Comparison of ENCODE assay signal across 14 cellular contexts in the genomic region with DNA sequence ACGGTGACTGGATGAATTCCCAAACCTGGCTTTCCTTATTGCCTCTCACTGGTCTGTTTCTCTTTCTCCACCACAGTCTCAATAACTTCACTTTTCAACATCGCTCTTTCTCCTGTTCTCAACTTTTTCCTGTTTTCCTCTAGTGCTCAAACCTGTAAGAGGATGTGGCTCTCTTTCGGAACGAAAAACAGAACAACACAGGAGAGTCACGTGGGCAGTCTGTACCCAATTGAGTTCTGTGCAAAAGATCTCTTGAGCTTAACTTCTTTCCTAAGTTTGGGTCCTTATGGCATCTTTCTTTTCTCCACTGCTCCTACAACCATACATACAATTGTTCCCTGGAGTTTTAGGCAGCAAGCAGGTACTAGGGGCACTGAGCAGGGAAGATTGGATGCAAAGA. TPM values are rescaled to one million over a fixed set of nuclear protein-coding genes. Genes with fewer than 3 reads are reported as not detected.
DNase-seq lines count a peak whose midpoint lies in the region; ATAC-seq lines count a peak whose summit lies in the region.
"Had no signal": no experiment of that assay in that cellular context is flagged by ENCODE, and none has a peak within 500 bp of the region (broad histone marks: within the 10 kb centered on the region; RNA-seq: fewer than 3 reads in every experiment).

No MANE protein-coding gene starts in this region.

- H4K8ac ChIP-seq in trophoblast cell (ENCODE audit: low read depth, low read length) = peak overlapping the region; percentile 58

- H2AFZ ChIP-seq in trophoblast cell (ENCODE audit: insufficient read depth, low read length, poor library complexity) = peak overlapping the region; percentile 45

- peak overlapping the region; percentile 50 for H4K91ac ChIP-seq in trophoblast cell (ENCODE audit: low read depth, low read length)

- H2BK5ac ChIP-seq in trophoblast cell (ENCODE audit: low read depth, low read length, poor library complexity) = peak overlapping the region; percentile 89

- peak; percentile 43 for ATAC-seq in activated CD4-positive, alpha-beta T cell treated with anti-CD3 and anti-CD28 coated beads for 36 hours
- ATAC-seq in HG02763 (IDR thresholded peaks at IDR 0.05; ENCODE audit: unreplicated experiment) = peak; percentile 45
- no peak for ATAC-seq in activated naive CD8-positive, alpha-beta T cell treated with anti-CD3 and anti-CD28 coated beads, Interleukin-2, amount 50 U/mL, for 24 hours
- no peak for ATAC-seq in HG02870 (IDR thresholded peaks at IDR 0.05; ENCODE audit: unreplicated experiment)

- H3K4me1 Mint-ChIP-seq in activated CD4-positive, alpha-beta T cell treated with anti-CD3 and anti-CD28 coated beads for 36 hours = peaks cover 33% of the 10 kb centered on the region
- H3K4me1 Mint-ChIP-seq in activated naive CD8-positive, alpha-beta T cell treated with anti-CD3 and anti-CD28 coated beads, Interleukin-2, amount 50 U/mL, for 24 hours = peaks cover 44% of the 10 kb centered on the region

- H4K12ac ChIP-seq in trophoblast cell (ENCODE audit: low read depth, low read length) = no peak overlapping the region

- peaks cover 9 to 20% of the 10 kb centered on the region in 2 experiments for H3K4me1 ChIP-seq in trophoblast cell (ENCODE audit: control insufficient read depth in 1 of 2, insufficient read depth in 2 of 2, low read length in 2 of 2)
- H3K4me1 ChIP-seq: Peyer's patch had no signal

- CTCF ChIA-PET in activated CD4-positive, alpha-beta T cell treated with anti-CD3 and anti-CD28 coated beads for 36 hours (lab: Charles Lee) = interaction anchor here (0.9 kb wide), 1 partner anchor 25 kb away, joined by 6 read pairs; no protein-coding TSS in a partner anchor

- H3K9me3 Mint-ChIP-seq in activated CD4-positive, alpha-beta T cell treated with anti-CD3 and anti-CD28 coated beads for 36 hours (ENCODE audit: low read depth) = no peaks in the 10 kb centered on the region
- no peaks in the 10 kb centered on the region for H3K9me3 Mint-ChIP-seq in activated naive CD8-positive, alpha-beta T cell treated with anti-CD3 and anti-CD28 coated beads, Interleukin-2, amount 50 U/mL, for 24 hours

- no CpG with 5 or more reads among the region's 5 CpGs for WGBS in trophoblast cell (ENCODE audit: extremely low coverage, insufficient coverage, insufficient read length)

- H3K27ac Mint-ChIP-seq in activated CD4-positive, alpha-beta T cell treated with anti-CD3 and anti-CD28 coated beads for 36 hours = peak overlapping the region; percentile 22
- H3K27ac Mint-ChIP-seq in activated naive CD8-positive, alpha-beta T cell treated with anti-CD3 and anti-CD28 coated beads, Interleukin-2, amount 50 U/mL, for 24 hours = peak overlapping the region; percentile 69
- H3K27ac Mint-ChIP-seq: stimulated activated naive B cell treated with anti-CD40 and anti-IgM and Interleukin-4, amounts not matched to agents 10 μg/mL and 1 μg/mL and 100 μg/mL, for 72 hours had no signal

- H3K27me3 Mint-ChIP-seq in activated CD4-positive, alpha-beta T cell treated with anti-CD3 and anti-CD28 coated beads for 36 hours = no peaks in the 10 kb centered on the region
- H3K27me3 Mint-ChIP-seq in activated naive CD8-positive, alpha-beta T cell treated with anti-CD3 and anti-CD28 coated beads, Interleukin-2, amount 50 U/mL, for 24 hours = no peaks in the 10 kb centered on the region

- intact Hi-C loops in activated CD4-positive, alpha-beta T cell treated with anti-CD3 and anti-CD28 coated beads for 36 hours (cut with DNase I, micrococcal nuclease) = no loop called here

- peaks cover 18% of the 10 kb centered on the region for H3K79me1 ChIP-seq in trophoblast cell (ENCODE audit: low read length)

- H3K18ac ChIP-seq in trophoblast cell (ENCODE audit: low read length) = no peak overlapping the region

- H3K36me3 ChIP-seq in trophoblast cell (ENCODE audit: control insufficient read depth in 1 of 2, insufficient read depth in 2 of 2, low read length in 2 of 2) = no peaks in the 10 kb centered on the region
- H3K36me3 ChIP-seq: Peyer's patch had no signal

- no peak overlapping the region for H3K14ac ChIP-seq in trophoblast cell (ENCODE audit: low read length)

- H3K36me3 Mint-ChIP-seq in activated CD4-positive, alpha-beta T cell treated with anti-CD3 and anti-CD28 coated beads for 36 hours (ENCODE audit: low read depth) = no peaks in the 10 kb centered on the region
- no peaks in the 10 kb centered on the region for H3K36me3 Mint-ChIP-seq in activated naive CD8-positive, alpha-beta T cell treated with anti-CD3 and anti-CD28 coated beads, Interleukin-2, amount 50 U/mL, for 24 hours (ENCODE audit: low read depth)
- H3K36me3 Mint-ChIP-seq: stimulated activated naive B cell treated with anti-CD40 and anti-IgM and Interleukin-4, amounts not matched to agents 10 μg/mL and 1 μg/mL and 100 μg/mL, for 72 hours had no signal

- peak overlapping the region; percentile 91 for H2BK12ac ChIP-seq in trophoblast cell (ENCODE audit: low read length)

- no peaks in the 10 kb centered on the region for H3K9me3 ChIP-seq in trophoblast cell (ENCODE audit: insufficient read depth, low read depth, low read length)
- H3K9me3 ChIP-seq: Peyer's patch had no signal

- POLR2A ChIA-PET in activated CD4-positive, alpha-beta T cell treated with anti-CD3 and anti-CD28 coated beads for 36 hours (lab: Charles Lee) = no interaction called here

- H3K4me3 ChIP-seq in trophoblast cell (ENCODE audit: low read depth, low read length) = no peak overlapping the region
- H3K4me3 ChIP-seq: Peyer's patch had no signal

- no peak overlapping the region for H3K23ac ChIP-seq in trophoblast cell (ENCODE audit: low read length)

- H3K27me3 ChIP-seq in trophoblast cell (ENCODE audit: insufficient read depth, low read length) = no peaks in the 10 kb centered on the region
- H3K27me3 ChIP-seq: Peyer's patch had no signal

- peak overlapping the region; percentile 11 for H3K4me2 ChIP-seq in trophoblast cell (ENCODE audit: low read length)

- no peak for DNase-seq in activated CD4-positive, alpha-beta T cell treated with anti-CD3 and anti-CD28 coated beads for 36 hours
- no peak for DNase-seq in activated CD4-positive, alpha-beta T cell treated with anti-CD3 and anti-CD28 coated beads, Interleukin-2, amount 50 U/mL, for 4 hours
- DNase-seq in activated naive CD8-positive, alpha-beta T cell treated with anti-CD3 and anti-CD28 coated beads, Interleukin-2, amount 50 U/mL, for 24 hours = no peak
- DNase-seq in trophoblast cell (no peak), EL (no peak), NCI-H2029 (lab: John Stamatoyannopoulos, UW) (no peak)
- DNase-seq: DMS53; KG1; stimulated activated naive B cell treated with anti-CD40 and anti-IgM and Interleukin-4, amounts not matched to agents 10 μg/mL and 1 μg/mL and 100 μg/mL, for 72 hours had no signal

- no peak overlapping the region for H3K4ac ChIP-seq in trophoblast cell (ENCODE audit: low read depth, low read length)

- H3K27ac ChIP-seq in trophoblast cell (ENCODE audit: low read depth, low read length) = peak overlapping the region; percentile 91
- H3K27ac ChIP-seq: Peyer's patch had no signal

- no peak overlapping the region for H3K9ac ChIP-seq in trophoblast cell (ENCODE audit: low read length)

- H3K4me3 Mint-ChIP-seq in activated CD4-positive, alpha-beta T cell treated with anti-CD3 and anti-CD28 coated beads for 36 hours = peak overlapping the region; percentile 7
- H3K4me3 Mint-ChIP-seq in activated naive CD8-positive, alpha-beta T cell treated with anti-CD3 and anti-CD28 coated beads, Interleukin-2, amount 50 U/mL, for 24 hours = peak overlapping the region; percentile 56

- no peaks in the 10 kb centered on the region for H3K79me2 ChIP-seq in trophoblast cell (ENCODE audit: control insufficient read depth, insufficient read depth, low read length, poor library complexity)

- H2AK5ac ChIP-seq in trophoblast cell (ENCODE audit: low read length) = no peak overlapping the region

- H2BK120ac ChIP-seq in trophoblast cell (ENCODE audit: insufficient read depth, low read length, poor library complexity) = peak overlapping the region; percentile 21

RNA-seq across cellular contexts. Expression of a gene that starts 8.9 kb away (rescaled TPM):
- under 1 TPM in 1 of 2 experiments, not detected in 1; 0.65 TPM for total RNA-seq in activated CD4-positive, alpha-beta T cell treated with anti-CD3 and anti-CD28 coated beads for 36 hours
- 0.83 and 1.1 TPM in 2 replicates for polyA plus RNA-seq in trophoblast cell (2013)
- total RNA-seq: Peyer's patch had no signal
- polyA plus RNA-seq: keratinocyte, neural cell had no signal

RNA-seq across cellular contexts. Expression of a gene that starts 58.8 kb away (rescaled TPM):
- 10 to 100 TPM; 12.6 to 15.9 TPM for total RNA-seq in activated CD4-positive, alpha-beta T cell treated with anti-CD3 and anti-CD28 coated beads for 36 hours
- polyA plus RNA-seq in trophoblast cell (2013) = 0.60 and 0.67 TPM in 2 replicates

Comparison
In these comparisons a context has a peak if more than half of its experiments do, and no peak if none do; other contexts are left out.
1. ATAC-seq: peak in activated CD4-positive, alpha-beta T cell treated with anti-CD3 and anti-CD28 coated beads for 36 hours (single experiment) and HG02763 (single experiment); none in activated naive CD8-positive, alpha-beta T cell treated with anti-CD3 and anti-CD28 coated beads, Interleukin-2, amount 50 U/mL, for 24 hours (single experiment) and HG02870 (single experiment).